In genomic region chr6:6811151-6812002, GRCh38 we compare ENCODE assay signal across 8 cellular contexts.
DNase-seq lines count a peak whose midpoint lies in the region; ATAC-seq and TF ChIP-seq lines count a peak whose summit lies in the region.

No MANE protein-coding gene starts in this region.

- no peaks in the 10 kb centered on the region for H3K9me3 Mint-ChIP-seq in CD4-positive, alpha-beta memory T cell
- H3K9me3 Mint-ChIP-seq in natural killer cell, result no peaks in the 10 kb centered on the region

- peak; percentile 30 to 88 (median 43) for DNase-seq in CD4-positive, alpha-beta memory T cell
- DNase-seq in SK-MEL-5 (ENCODE audit: low read depth, low spot score) (peak; percentile 98), epithelial cell of esophagus (ENCODE audit: low read depth) (peak; percentile 98), natural killer cell (no peak)
- no peak for DNase-seq in stimulated activated CD4-positive, alpha-beta T cell treated with anti-CD3 and anti-CD28 coated beads, Interleukin-2, amount 100 ng/mL, for 24 hours

- intact Hi-C loops in CD4-positive, alpha-beta memory T cell (cut with micrococcal nuclease), result no loop called here
- intact Hi-C loops in natural killer cell (cut with micrococcal nuclease), result no loop called here

- no peaks in the 10 kb centered on the region for H3K36me3 ChIP-seq in CD4-positive, alpha-beta memory T cell (ENCODE audit: insufficient read depth, low read length)

- peaks cover 16% of the 10 kb centered on the region for H3K4me1 ChIP-seq in CD4-positive, alpha-beta memory T cell (ENCODE audit: insufficient read depth, low read length)

- H3K4me3 Mint-ChIP-seq in CD4-positive, alpha-beta memory T cell, result peak overlapping the region; percentile 88 to 97 (median 90)
- H3K4me3 Mint-ChIP-seq in natural killer cell, result peak overlapping the region; percentile 92

- H3K27ac ChIP-seq in CD4-positive, alpha-beta memory T cell (ENCODE audit: low read depth, low read length), result no peak overlapping the region

- CTCF ChIA-PET in CD4-positive, alpha-beta memory T cell (lab: Charles Lee; ENCODE audit: partially characterized antibody), result interaction anchor here (2.3 kb wide), 1 partner anchor 428 kb away, joined by 6 read pairs; no protein-coding TSS in a partner anchor

- H3K27ac Mint-ChIP-seq in CD4-positive, alpha-beta memory T cell, result peak overlapping the region; percentile 78 to 98 (median 93)
- H3K27ac Mint-ChIP-seq in natural killer cell, result peak overlapping the region; percentile 57 to 90

- TF ChIP-seq CTCF in epithelial cell of esophagus (IDR thresholded peaks at IDR 0.05; ENCODE audit: insufficient read depth, low read depth, low read length, missing control alignments) (no peak), natural killer cell (IDR thresholded peaks at IDR 0.05) (no peak)

- H3K27me3 Mint-ChIP-seq in CD4-positive, alpha-beta memory T cell, result peaks cover 6 to 9% of the 10 kb centered on the region in 2 donors
- peaks cover 0 to 10% of the 10 kb centered on the region in 2 donors for H3K27me3 Mint-ChIP-seq in natural killer cell (ENCODE audit: low read depth in 2 of 2)

- no peaks in the 10 kb centered on the region for H3K9me3 ChIP-seq in CD4-positive, alpha-beta memory T cell (ENCODE audit: control insufficient read depth in 1 of 2, low read length in 2 of 2)

- H3K4me1 Mint-ChIP-seq in CD4-positive, alpha-beta memory T cell, result peaks cover 9 to 23% (median 16%) of the 10 kb centered on the region in 4 donors
- peaks cover 17 to 19% of the 10 kb centered on the region in 2 donors for H3K4me1 Mint-ChIP-seq in natural killer cell

- no peaks in the 10 kb centered on the region for H3K27me3 ChIP-seq in CD4-positive, alpha-beta memory T cell (ENCODE audit: insufficient read depth, low read length)

- ATAC-seq in HG02973 (IDR thresholded peaks at IDR 0.05; ENCODE audit: unreplicated experiment) (peak; percentile 5), natural killer cell (peak in 2 of 3 donors; percentile 72 to 79), GM18520 (IDR thresholded peaks at IDR 0.05; ENCODE audit: unreplicated experiment) (no peak), HG02571 (IDR thresholded peaks at IDR 0.05; ENCODE audit: unreplicated experiment) (no peak)

- no peaks in the 10 kb centered on the region for H3K36me3 Mint-ChIP-seq in CD4-positive, alpha-beta memory T cell
- no peaks in the 10 kb centered on the region for H3K36me3 Mint-ChIP-seq in natural killer cell

- POLR2A ChIA-PET in CD4-positive, alpha-beta memory T cell (lab: Charles Lee; ENCODE audit: partially characterized antibody), result no interaction called here

- in situ Hi-C loops in SK-MEL-5 (cut with HindIII; ENCODE audit: low pct_unique_long_range_greater_than_20kb, low sequenced_read_pairs), result no loop called here

- peak overlapping the region; percentile 13 to 56 for H3K4me3 ChIP-seq in CD4-positive, alpha-beta memory T cell (ENCODE audit: low read length in 2 of 2)
- H3K4me3 ChIP-seq in epithelial cell of esophagus (ENCODE audit: low read length), result peak overlapping the region; percentile 9

Comparison
In these comparisons a context has a peak if more than half of its experiments do, and no peak if none do; other contexts are left out.
1. DNase-seq: peak in CD4-positive, alpha-beta memory T cell (5 of 5), SK-MEL-5 (single experiment) and epithelial cell of esophagus (single experiment); none in natural killer cell (single experiment) and stimulated activated CD4-positive, alpha-beta T cell treated with anti-CD3 and anti-CD28 coated beads, Interleukin-2, amount 100 ng/mL, for 24 hours (0 of 2).
2. ATAC-seq: peak in HG02973 (single experiment) and natural killer cell (2 of 3); none in GM18520 (single experiment) and HG02571 (single experiment).